In genomic region chr16:30334473-30334985, GRCh38 we compare ENCODE assay signal across 8 cellular contexts. TPM values are rescaled to one million over a fixed set of nuclear protein-coding genes. Genes with fewer than 3 reads are reported as not detected.
A peak's percentile ranks its signal among the peaks of the same experiment; 100 is the strongest.
DNase-seq lines count a peak whose midpoint lies in the region; ATAC-seq and TF ChIP-seq lines count a peak whose summit lies in the region.
"Not testable (repeated sequence)": the region's sequence is repeated elsewhere in the genome, so short reads cannot be mapped to it uniquely, and the experiment has no call there.

No MANE protein-coding gene starts in this region.

- H3K4me2 ChIP-seq in mammary epithelial cell (ENCODE audit: insufficient read depth, low read depth, low read length): not testable (repeated sequence)

- not testable (repeated sequence) for H3K36me3 ChIP-seq in mammary epithelial cell (ENCODE audit: insufficient read depth, low read length)

- DNase-seq in AG04449 (ENCODE audit: low read depth, low spot score): not testable (repeated sequence)
- DNase-seq in NCI-H226: peak; percentile 77
- peak; percentile 85 for DNase-seq in mammary epithelial cell
- DNase-seq in islet precursor cell: peak; percentile 90
- peak; percentile 66 to 80 for DNase-seq in stimulated activated CD4-positive, alpha-beta T cell treated with anti-CD3 and anti-CD28 coated beads, Interleukin-12 subunit alpha, Interleukin-12 subunit beta, amount 100 ng/mL, for 24 hours (ENCODE audit: low read depth in 2 of 2)

- CTCF ChIA-PET in AG04449 (lab: Yijun Ruan, JAX); mammary epithelial cell (lab: Charles Lee; ENCODE audit: low non-redundant PET): not testable (repeated sequence)

- TF ChIP-seq CTCF in AG04449 (IDR thresholded peaks at IDR 0.05; ENCODE audit: insufficient read depth, low read length, missing control alignments); mammary epithelial cell (conservative IDR thresholded peaks at IDR 0.05 in 1 of 2, IDR thresholded peaks at IDR 0.05 in 1 of 2; ENCODE audit: extremely low read depth in 1 of 2, insufficient read depth in 1 of 2, low read depth in 1 of 2, low read length in 2 of 2): not testable (repeated sequence)

- peak overlapping the region; percentile 61 for H3K9ac ChIP-seq in mammary epithelial cell (ENCODE audit: insufficient read depth, low read length)

- dilution Hi-C loops in mammary epithelial cell (cut with HindIII; ENCODE audit: low sequenced_read_pairs): not testable (repeated sequence)

- BruUV-seq in mammary epithelial cell (replicated peaks; lab: Mats Ljungman, UMichigan): not testable (repeated sequence)

- in situ Hi-C loops in mammary epithelial cell (cut with MboI; ENCODE audit: low sequenced_read_pairs in 2 of 2): not testable (repeated sequence)

- ATAC-seq in GM18907 (IDR thresholded peaks at IDR 0.05; ENCODE audit: unreplicated experiment) (peak; percentile 85), HG03097 (IDR thresholded peaks at IDR 0.05; ENCODE audit: low FRiP score, unreplicated experiment) (peak; percentile 86)
- peak; percentile 94 to 96 for ATAC-seq in activated CD4-positive, CD25-positive, alpha-beta regulatory T cell treated with anti-CD3 and anti-CD28 coated beads, Interleukin-2, amount 50 U/mL, for 24 hours

- H2AFZ ChIP-seq in mammary epithelial cell (ENCODE audit: low read depth, low read length): not testable (repeated sequence)

- H3K79me2 ChIP-seq in mammary epithelial cell (ENCODE audit: insufficient read depth, low read length): peaks cover 31% of the 10 kb centered on the region

- intact Hi-C loops in mammary epithelial cell (cut with micrococcal nuclease): loop anchor here (1.0 kb wide), 1 partner anchor 34 kb away; no protein-coding TSS in a partner anchor

- H3K27ac ChIP-seq in mammary epithelial cell (ENCODE audit: insufficient read depth, low read depth, low read length): peak overlapping the region; percentile 44

- H3K4me1 ChIP-seq in mammary epithelial cell (ENCODE audit: insufficient read depth, low read length): not testable (repeated sequence)

- POLR2A ChIA-PET in AG04449 (lab: Yijun Ruan, JAX): interaction anchor here (1.3 kb wide), 1 partner anchor 20 kb away, joined by 3 read pairs; no protein-coding TSS in a partner anchor

- H3K4me3 ChIP-seq in AG04449 (ENCODE audit: low read depth, low read length): peak overlapping the region; percentile 72
- H3K4me3 ChIP-seq in mammary epithelial cell (replicated peaks in 1 of 3; ENCODE audit: insufficient read depth in 1 of 3, low read depth in 2 of 3, low read length in 3 of 3): peak overlapping the region; percentile 58 to 84 (median 74)

- WGBS in mammary epithelial cell (ENCODE audit: low coverage, missing lambda C conversion rate): 0% methylated on average over 2 of the region's 33 CpGs

- not testable (repeated sequence) for H3K27me3 ChIP-seq in mammary epithelial cell (ENCODE audit: insufficient read depth, low read length)

- H4K20me1 ChIP-seq in mammary epithelial cell (ENCODE audit: insufficient read depth, low read length): not testable (repeated sequence)

- not testable (repeated sequence) for H3K9me3 ChIP-seq in mammary epithelial cell (replicated peaks; ENCODE audit: insufficient read depth, low read length)

RNA-seq across cellular contexts. Expression of gene CD2BP2, which starts 20.6 kb away (rescaled TPM):
- total RNA-seq in mammary epithelial cell: 10 to 100 TPM; 38.3 to 55.2 TPM
- polyA plus RNA-seq in mammary epithelial cell: 30.8 TPM
- polyA minus RNA-seq in mammary epithelial cell: 18.2 TPM

RNA-seq across cellular contexts. Expression of gene TBC1D10B, which starts 35.8 kb away (rescaled TPM):
- 10 to 100 TPM; 27.3 to 45.5 TPM for total RNA-seq in mammary epithelial cell
- 26.3 TPM for polyA plus RNA-seq in mammary epithelial cell
- polyA minus RNA-seq in mammary epithelial cell: 49.4 TPM

RNA-seq across cellular contexts. Expression of gene MYL11, which starts 40.1 kb away (rescaled TPM):
- not detected for total RNA-seq in mammary epithelial cell
- polyA plus RNA-seq in mammary epithelial cell: 0.29 TPM
- polyA minus RNA-seq in mammary epithelial cell: not detected

RNA-seq across cellular contexts. Expression of gene SEPTIN1, which starts 47.8 kb away (rescaled TPM):
- total RNA-seq in mammary epithelial cell: 1 to 10 TPM in 1 of 2 donors, not detected in 1; 2.0 TPM
- polyA plus RNA-seq in mammary epithelial cell: 0.03 TPM
- not detected for polyA minus RNA-seq in mammary epithelial cell
